Comparison of ENCODE assay signal across 1 cellular context in genomic region chr1:81803423-81804103, GRCh38.
A peak's percentile ranks its signal among the peaks of the same experiment; 100 is the strongest.
TF ChIP-seq lines count a peak whose summit lies in the region.

No MANE protein-coding gene starts in this region.

TF ChIP-seq in HepG2, 621 proteins besides CTCF, POLR2A, EP300 and RAD21 (continued from another document):
- 0 out of 2 replicates have a peak, but pooled peaks have one; percentile 46 for TF ChIP-seq HNF1A (IDR thresholded peaks at IDR 0.05; ENCODE audit: low read depth)
- no peak for TF ChIP-seq HNF1A (CRISPR knock-in tag; IDR thresholded peaks at IDR 0.05; ENCODE audit: borderline replicate concordance)
- 0 out of 2 replicates have a peak, but pooled peaks have one; percentile 9 for TF ChIP-seq HBP1 (CRISPR knock-in tag; IDR thresholded peaks at IDR 0.05; ENCODE audit: low read depth)
- TF ChIP-seq ZNF569 (CRISPR knock-in tag; IDR thresholded peaks at IDR 0.05; ENCODE audit: borderline replicate concordance): no peak
- no peak for TF ChIP-seq SOX6 (IDR thresholded peaks at IDR 0.05)
- TF ChIP-seq SOX6 (CRISPR knock-in tag; IDR thresholded peaks at IDR 0.05): peak; percentile 31; the same call in 1 of the 2 replicates
- TF ChIP-seq CREM (IDR thresholded peaks at IDR 0.05): peak; percentile 46; the same call in 1 of the 2 replicates
- no peak for TF ChIP-seq CREM (CRISPR knock-in tag; IDR thresholded peaks at IDR 0.05)
- no peak for TF ChIP-seq ZNF207 (IDR thresholded peaks at IDR 0.05; ENCODE audit: borderline replicate concordance)
- peak; percentile 47; the same call in 1 of the 2 replicates for TF ChIP-seq MIXL1 (CRISPR knock-in tag; IDR thresholded peaks at IDR 0.05)
- TF ChIP-seq ARID5B (CRISPR knock-in tag; IDR thresholded peaks at IDR 0.05): peak; percentile 33; the same call in 1 of the 2 replicates
- no peak for TF ChIP-seq ZBTB43 (CRISPR knock-in tag; conservative IDR thresholded peaks at IDR 0.05)
- 0 out of 2 replicates have a peak, but pooled peaks have one; percentile 24 for TF ChIP-seq MED1 (CRISPR knock-in tag; IDR thresholded peaks at IDR 0.05)
- TF ChIP-seq ZNF264 (CRISPR knock-in tag; IDR thresholded peaks at IDR 0.05): peak; percentile 28; the same call in 1 of the 2 replicates
- TF ChIP-seq SAP130 (CRISPR knock-in tag; IDR thresholded peaks at IDR 0.05; ENCODE audit: low read depth): peak; percentile 49; the same call in 1 of the 2 replicates
- peak; percentile 39; the same call in 1 of the 2 replicates for TF ChIP-seq FOSL2 (CRISPR knock-in tag; IDR thresholded peaks at IDR 0.05)
- TF ChIP-seq GATAD2A (CRISPR knock-in tag; IDR thresholded peaks at IDR 0.05): peak; percentile 51
- no peak for TF ChIP-seq ZFY (CRISPR knock-in tag; IDR thresholded peaks at IDR 0.05)
- TF ChIP-seq FOXC1 (CRISPR knock-in tag; IDR thresholded peaks at IDR 0.05; ENCODE audit: borderline replicate concordance): no peak
- peak; percentile 85 for TF ChIP-seq CEBPG (CRISPR knock-in tag; IDR thresholded peaks at IDR 0.05)
- TF ChIP-seq KDM3A (CRISPR knock-in tag; IDR thresholded peaks at IDR 0.05; ENCODE audit: low read depth): no peak
- TF ChIP-seq FOXP1 (IDR thresholded peaks at IDR 0.05): no peak
- TF ChIP-seq FOXP1 (CRISPR knock-in tag; IDR thresholded peaks at IDR 0.05): 0 out of 2 replicates have a peak, but pooled peaks have one; percentile 18
- no peak for TF ChIP-seq TARDBP (CRISPR knock-in tag; IDR thresholded peaks at IDR 0.05)
- TF ChIP-seq FOXA3 (CRISPR knock-in tag; IDR thresholded peaks at IDR 0.05): 0 out of 2 replicates have a peak, but pooled peaks have one; percentile 25
- TF ChIP-seq ZKSCAN5 (CRISPR knock-in tag; IDR thresholded peaks at IDR 0.05): no peak
- peak; percentile 61; the same call in 1 of the 2 replicates for TF ChIP-seq ETV5 (CRISPR knock-in tag; IDR thresholded peaks at IDR 0.05; ENCODE audit: borderline replicate concordance)
- TF ChIP-seq HDAC1 (CRISPR knock-in tag; IDR thresholded peaks at IDR 0.05): peak; percentile 38; the same call in 1 of the 2 replicates
- peak; percentile 85 for TF ChIP-seq CEBPB (IDR thresholded peaks at IDR 0.05; ENCODE audit: borderline replicate concordance, low read depth, low read length)
- no peak for TF ChIP-seq HMG20B (CRISPR knock-in tag; conservative IDR thresholded peaks at IDR 0.05)
- no peak for TF ChIP-seq SKIL (CRISPR knock-in tag; IDR thresholded peaks at IDR 0.05; ENCODE audit: borderline replicate concordance)
- peak; percentile 56; the same call in 1 of the 2 replicates for TF ChIP-seq PRDM15 (CRISPR knock-in tag; IDR thresholded peaks at IDR 0.05)
- 0 out of 2 replicates have a peak, but pooled peaks have one; percentile 19 for TF ChIP-seq ISL2 (CRISPR knock-in tag; IDR thresholded peaks at IDR 0.05)
- no peak for TF ChIP-seq HIVEP1 (CRISPR knock-in tag; IDR thresholded peaks at IDR 0.05)
